In genomic region chr2:231530099-231531085, GRCh38 we compare ENCODE assay signal across 7 cellular contexts. TPM values are rescaled to one million over a fixed set of nuclear protein-coding genes. Genes with fewer than 3 reads are reported as not detected.
DNase-seq lines count a peak whose midpoint lies in the region; ATAC-seq and TF ChIP-seq lines count a peak whose summit lies in the region.

NMUR1 (minus strand) TSS chr2:231530445; CDS start chr2:231530361, 84 bp downstream.

- peaks cover 44% of the 10 kb centered on the region for H3K27me3 Mint-ChIP-seq in nephron (ENCODE audit: low read depth)

- H3K4me3 Mint-ChIP-seq in nephron, result peak within 1 kb of the TSS; percentile 35 to 62 (median 46)

- no peaks in the 10 kb centered on the region for H3K9me3 ChIP-seq in MG63

- H3K36me3 Mint-ChIP-seq in nephron (ENCODE audit: low read depth), result no peaks in the 10 kb centered on the region

- H3K27me3 ChIP-seq in MG63, result no peaks in the 10 kb centered on the region

- ATAC-seq in stimulated activated naive CD8-positive, alpha-beta T cell treated with anti-CD3 and anti-CD28 coated beads, Interleukin-15, Interleukin-2, amounts not matched to agents 100 U/mL and 50 U/mL, for 24 hours, result peak; percentile 84

- TF ChIP-seq CTCF in epithelial cell of esophagus (IDR thresholded peaks at IDR 0.05; ENCODE audit: insufficient read depth, low read depth, low read length, missing control alignments) (peak; percentile 26), nephron (IDR thresholded peaks at IDR 0.05; ENCODE audit: unreplicated experiment in 3 of 3) (peak; percentile 76 to 84 (median 84))

- H3K27ac Mint-ChIP-seq in nephron, result no peak within 1 kb of the TSS

- DNase-seq in GM19238 (ENCODE audit: insufficient read length, low spot score), result peak; percentile 61
- DNase-seq in MG63, result peak; percentile 48
- DNase-seq in activated CD8-positive, alpha-beta memory T cell treated with anti-CD3 and anti-CD28 coated beads for 4 hours (ENCODE audit: low read depth in 2 of 2), result peak; percentile 44 to 49
- DNase-seq in epithelial cell of esophagus (ENCODE audit: low read depth), result peak; percentile 25
- DNase-seq in stimulated activated naive CD8-positive, alpha-beta T cell treated with anti-CD3 and anti-CD28 coated beads, Interleukin-15, Interleukin-2, amounts not matched to agents 100 U/mL and 50 U/mL, for 24 hours, result peak; percentile 83
- DNase-seq in RKO (ENCODE audit: low spot score), result no peak

- H3K36me3 ChIP-seq in MG63, result no peaks in the 10 kb centered on the region

- H3K9me3 Mint-ChIP-seq in nephron, result no peaks in the 10 kb centered on the region

- peaks cover 10% of the 10 kb centered on the region for H3K4me1 Mint-ChIP-seq in nephron

- H3K4me3 ChIP-seq in MG63 (peak within 1 kb of the TSS; percentile 18), epithelial cell of esophagus (ENCODE audit: low read length) (no peak within 1 kb of the TSS)

RNA-seq across cellular contexts. Expression of gene NMUR1, which starts in this region (rescaled TPM):
- not detected in 2 replicates for total RNA-seq in MG63 (2014; rRNA removed; shearing (Covaris generic); ENCODE audit: low replicate concordance)

Comparison
In these comparisons a context has a peak if more than half of its experiments do, and no peak if none do; other contexts are left out.
1. Peak in DNase-seq and H3K4me3 ChIP-seq in MG63; RNA of the gene not detected or under 1 TPM.